21 cellular contexts compared by ENCODE assay signal in genomic region chr2:58720770-58721697, GRCh38.
DNase-seq lines count a peak whose midpoint lies in the region; ATAC-seq, FAIRE-seq and TF ChIP-seq lines count a peak whose summit lies in the region.
"Had no signal": no experiment of that assay in that cellular context is flagged by ENCODE, and none has a peak within 500 bp of the region (broad histone marks: within the 10 kb centered on the region; RNA-seq: fewer than 3 reads in every experiment).

No MANE protein-coding gene starts in this region.

- peak overlapping the region; percentile 5 for H3K4me2 ChIP-seq in K562 (ENCODE audit: insufficient read depth, low read length)
- H3K4me2 ChIP-seq: A549 had no signal

- H3K27ac ChIP-seq in HEK293 (ENCODE audit: extremely low read depth, low read depth, low read length) (no peak overlapping the region), K562 (ENCODE audit: extremely low read depth, low read depth, low read length) (peak overlapping the region; percentile 37; the same call in 1 of the 3 replicates), thyroid gland (no peak overlapping the region)
- H3K27ac ChIP-seq: 22Rv1, A549, C4-2B, GM23248 had no signal

- TF ChIP-seq EP300 in K562 (IDR thresholded peaks at IDR 0.05; ENCODE audit: low read length), result no peak

- H3K4me1 ChIP-seq in HEK293 (ENCODE audit: control insufficient read depth, insufficient read depth, low read length), result no peaks in the 10 kb centered on the region
- H3K4me1 ChIP-seq in K562 (replicated peaks in 1 of 2; ENCODE audit: control insufficient read depth in 2 of 2, insufficient read depth in 2 of 2, low read length in 2 of 2), result peaks cover 0 to 2% of the 10 kb centered on the region in 2 experiments; a peak in 1 of 5 replicates
- peaks cover 18% of the 10 kb centered on the region for H3K4me1 ChIP-seq in iPS-15b (ENCODE audit: control insufficient read depth, insufficient read depth, low read length)
- H3K4me1 ChIP-seq in thyroid gland, result no peaks in the 10 kb centered on the region
- H3K4me1 ChIP-seq: A549, Caco-2 had no signal

- no peaks in the 10 kb centered on the region for H3K27me3 ChIP-seq in K562 (ENCODE audit: control insufficient read depth in 2 of 2, insufficient read depth in 2 of 2, low read length in 2 of 2)
- H3K27me3 ChIP-seq in iPS-15b (ENCODE audit: control insufficient read depth, insufficient read depth, low read length), result no peaks in the 10 kb centered on the region
- H3K27me3 ChIP-seq in thyroid gland, result no peaks in the 10 kb centered on the region

- H3K9me3 ChIP-seq in HEK293 (ENCODE audit: control insufficient read depth, insufficient read depth, low read depth, low read length) (no peaks in the 10 kb centered on the region), K562 (replicated peaks; ENCODE audit: control insufficient read depth, insufficient read depth, low read depth, low read length) (no peaks in the 10 kb centered on the region), iPS-15b (ENCODE audit: control insufficient read depth, insufficient read depth, low read length) (no peaks in the 10 kb centered on the region), thyroid gland (no peaks in the 10 kb centered on the region)
- H3K9me3 ChIP-seq: A549, Caco-2 had no signal

- no peak for FAIRE-seq in K562 (lab: Jason Lieb, UNC)
- FAIRE-seq: A549, D721Med, GM12891, GM19239, H54 had no signal

- H3K4me3 Mint-ChIP-seq in activated naive CD8-positive, alpha-beta T cell treated with anti-CD3 and anti-CD28 coated beads for 36 hours, result no peak overlapping the region
- H3K4me3 Mint-ChIP-seq: CD4-positive, alpha-beta T cell had no signal

- H3K4me1 Mint-ChIP-seq in activated naive CD8-positive, alpha-beta T cell treated with anti-CD3 and anti-CD28 coated beads for 36 hours, result no peaks in the 10 kb centered on the region

- no peaks in the 10 kb centered on the region for H4K20me1 ChIP-seq in K562 (replicated peaks; ENCODE audit: control insufficient read depth, insufficient read depth, low read length)

- peaks cover 4% of the 10 kb centered on the region for H3K27me3 Mint-ChIP-seq in activated naive CD8-positive, alpha-beta T cell treated with anti-CD3 and anti-CD28 coated beads for 36 hours
- H3K27me3 Mint-ChIP-seq: CD4-positive, alpha-beta T cell had no signal

- intact Hi-C loops in K562 (cut with micrococcal nuclease) (no loop called here), thyroid gland (cut with DNase I) (no loop called here)

- no peak overlapping the region for H3K4me3 ChIP-seq in HEK293 (ENCODE audit: low read depth, low read length)
- H3K4me3 ChIP-seq in K562, result no peak overlapping the region
- H3K4me3 ChIP-seq in iPS-15b (ENCODE audit: low read depth, low read length), result peak overlapping the region; percentile 0
- no peak overlapping the region for H3K4me3 ChIP-seq in thyroid gland (replicated peaks in 1 of 3)
- H3K4me3 ChIP-seq: A549, GM23248 had no signal

- no peaks in the 10 kb centered on the region for H3K36me3 ChIP-seq in HEK293 (ENCODE audit: control insufficient read depth in 2 of 2, insufficient read depth in 1 of 2, low read length in 2 of 2)
- H3K36me3 ChIP-seq in K562 (ENCODE audit: control insufficient read depth, insufficient read depth, low read length), result no peaks in the 10 kb centered on the region
- H3K36me3 ChIP-seq in iPS-15b (ENCODE audit: control insufficient read depth, insufficient read depth, low read length), result no peaks in the 10 kb centered on the region
- no peaks in the 10 kb centered on the region for H3K36me3 ChIP-seq in thyroid gland

- WGBS in K562 (ENCODE audit: insufficient coverage, low coverage, missing lambda C conversion rate), result 37% methylated on average over 9 of the region's 9 CpGs
- 67 to 69% methylated on average over 9 of the region's 9 CpGs for WGBS in thyroid gland, 2 donors

- H3K9me3 Mint-ChIP-seq in activated naive CD8-positive, alpha-beta T cell treated with anti-CD3 and anti-CD28 coated beads for 36 hours, result no peaks in the 10 kb centered on the region
- H3K9me3 Mint-ChIP-seq: CD4-positive, alpha-beta T cell had no signal

- no peaks in the 10 kb centered on the region for H3K79me2 ChIP-seq in K562 (ENCODE audit: control insufficient read depth, insufficient read depth, low read length)

- peak; percentile 23 for DNase-seq in NCI-H1105 treated with DMSO at 0.1 percent for 48 hours (lab: John Stamatoyannopoulos, UW)
- no peak for DNase-seq in NCI-H1105 (lab: John Stamatoyannopoulos, UW)
- DNase-seq in K562 (ENCODE audit: extremely low read depth in 1 of 4, low spot score in 3 of 4), result no peak
- no peak for DNase-seq in activated naive CD8-positive, alpha-beta T cell treated with anti-CD3 and anti-CD28 coated beads for 36 hours
- DNase-seq in thyroid gland, result no peak
- DNase-seq: AML-193; Caco-2; CD4-positive, alpha-beta T cell; GM23248; IMR-90 had no signal

- TF ChIP-seq CTCF in HEK293 (tag by site-specific recombination; IDR thresholded peaks at IDR 0.05), result no peak
- no peak for TF ChIP-seq CTCF in K562 (IDR thresholded peaks at IDR 0.05 in 2 of 3, conservative IDR thresholded peaks at IDR 0.05 in 1 of 3; ENCODE audit: insufficient read depth in 2 of 3, low read depth in 1 of 3, low read length in 3 of 3)
- TF ChIP-seq CTCF in thyroid gland (IDR thresholded peaks at IDR 0.05), result no peak

- POLR2A ChIA-PET in HEK293 (lab: Yijun Ruan, JAX) (no interaction called here), K562 (lab: Yijun Ruan, JAX) (interaction anchor here (0.9 to 2.0 kb wide), 3 partner anchors 9 to 480 kb away, joined by 4 to 5 read pairs (median 5); partner anchors contain the start of gene FANCL)

- no TSS peak for BruUV-seq in K562 (replicated peaks; lab: Mats Ljungman, UMichigan)

- H3K9me1 ChIP-seq in K562 (ENCODE audit: control insufficient read depth, insufficient read depth, low read length), result no peaks in the 10 kb centered on the region

- no peaks in the 10 kb centered on the region for H3K36me3 Mint-ChIP-seq in activated naive CD8-positive, alpha-beta T cell treated with anti-CD3 and anti-CD28 coated beads for 36 hours

- ATAC-seq in K562, result peak; percentile 17; the same call in 1 of the 3 replicates
- no peak for ATAC-seq in GM21786 (IDR thresholded peaks at IDR 0.05; ENCODE audit: unreplicated experiment)
- ATAC-seq: A549, HCT116 had no signal

- H3K9ac ChIP-seq in K562 (ENCODE audit: insufficient read depth in 1 of 2, low read depth in 2 of 2, low read length in 2 of 2) (no peak overlapping the region), iPS-15b (ENCODE audit: low read depth, low read length) (no peak overlapping the region)
- H3K9ac ChIP-seq: GM23248 had no signal

- H3K27ac Mint-ChIP-seq in activated naive CD8-positive, alpha-beta T cell treated with anti-CD3 and anti-CD28 coated beads for 36 hours, result no peak overlapping the region
- H3K27ac Mint-ChIP-seq: CD4-positive, alpha-beta T cell had no signal

- CTCF ChIA-PET in HEK293 (lab: Yijun Ruan, JAX), result interaction anchor here (0.6 kb wide), 1 partner anchor 42 kb away, joined by 3 read pairs; no protein-coding TSS in a partner anchor
- CTCF ChIA-PET in K562 (lab: Yijun Ruan, JAX; ENCODE audit: low intra/inter-chr PET ratio), result no interaction called here

- TF ChIP-seq POLR2A in K562 (conservative IDR thresholded peaks at IDR 0.05) (no peak), thyroid gland (IDR thresholded peaks at IDR 0.05) (no peak)

- no peak for TF ChIP-seq RAD21 in K562 (CRISPR knock-in tag; conservative IDR thresholded peaks at IDR 0.05 in 1 of 2, IDR thresholded peaks at IDR 0.05 in 1 of 2)

- H2AFZ ChIP-seq in K562 (ENCODE audit: low read depth, low read length), result peak overlapping the region; percentile 70
- H2AFZ ChIP-seq: GM23248 had no signal

- in situ Hi-C loops in K562 (cut with MboI), result no loop called here

TF ChIP-seq in HEK293, 187 proteins besides CTCF, POLR2A, EP300 and RAD21:
- no peak for TF ChIP-seq ZNF623 (tag by site-specific recombination; IDR thresholded peaks at IDR 0.05)
- TF ChIP-seq ZNF629 (tag by site-specific recombination; IDR thresholded peaks at IDR 0.05), result 0 out of 2 replicates have a peak, but pooled peaks have one; percentile 29
- TF ChIP-seq, protein P1, sequence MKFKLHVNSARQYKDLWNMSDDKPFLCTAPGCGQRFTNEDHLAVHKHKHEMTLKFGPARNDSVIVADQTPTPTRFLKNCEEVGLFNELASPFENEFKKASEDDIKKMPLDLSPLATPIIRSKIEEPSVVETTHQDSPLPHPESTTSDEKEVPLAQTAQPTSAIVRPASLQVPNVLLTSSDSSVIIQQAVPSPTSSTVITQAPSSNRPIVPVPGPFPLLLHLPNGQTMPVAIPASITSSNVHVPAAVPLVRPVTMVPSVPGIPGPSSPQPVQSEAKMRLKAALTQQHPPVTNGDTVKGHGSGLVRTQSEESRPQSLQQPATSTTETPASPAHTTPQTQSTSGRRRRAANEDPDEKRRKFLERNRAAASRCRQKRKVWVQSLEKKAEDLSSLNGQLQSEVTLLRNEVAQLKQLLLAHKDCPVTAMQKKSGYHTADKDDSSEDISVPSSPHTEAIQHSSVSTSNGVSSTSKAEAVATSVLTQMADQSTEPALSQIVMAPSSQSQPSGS (tag by site-specific recombination; IDR thresholded peaks at IDR 0.05; ENCODE audit: low read depth), result peak; percentile 76
- no peak for TF ChIP-seq ZNF529 (tag by site-specific recombination; IDR thresholded peaks at IDR 0.05; ENCODE audit: insufficient replicate concordance)
- TF ChIP-seq SCRT1 (tag by site-specific recombination; IDR thresholded peaks at IDR 0.05; ENCODE audit: borderline replicate concordance), result no peak

TF ChIP-seq in K562, 482 proteins besides CTCF, POLR2A, EP300 and RAD21 (continues in another document):
- peak; percentile 53; the same call in 1 of the 2 replicates for TF ChIP-seq ATF7 (IDR thresholded peaks at IDR 0.05)
- TF ChIP-seq, protein P2, sequence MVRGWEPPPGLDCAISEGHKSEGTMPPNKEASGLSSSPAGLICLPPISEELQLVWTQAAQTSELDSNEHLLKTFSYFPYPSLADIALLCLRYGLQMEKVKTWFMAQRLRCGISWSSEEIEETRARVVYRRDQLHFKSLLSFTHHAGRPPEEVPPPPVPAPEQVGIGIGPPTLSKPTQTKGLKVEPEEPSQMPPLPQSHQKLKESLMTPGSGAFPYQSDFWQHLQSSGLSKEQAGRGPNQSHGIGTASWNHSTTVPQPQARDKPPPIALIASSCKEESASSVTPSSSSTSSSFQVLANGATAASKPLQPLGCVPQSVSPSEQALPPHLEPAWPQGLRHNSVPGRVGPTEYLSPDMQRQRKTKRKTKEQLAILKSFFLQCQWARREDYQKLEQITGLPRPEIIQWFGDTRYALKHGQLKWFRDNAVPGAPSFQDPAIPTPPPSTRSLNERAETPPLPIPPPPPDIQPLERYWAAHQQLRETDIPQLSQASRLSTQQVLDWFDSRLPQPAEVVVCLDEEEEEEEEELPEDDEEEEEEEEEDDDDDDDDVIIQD (CRISPR knock-in tag; IDR thresholded peaks at IDR 0.05), result no peak
- TF ChIP-seq JUND (IDR thresholded peaks at IDR 0.05; ENCODE audit: borderline replicate concordance, low read depth, low read length), result peak; percentile 48; the same call in 1 of the 2 replicates
- TF ChIP-seq JUND (tag; IDR thresholded peaks at IDR 0.05; ENCODE audit: borderline replicate concordance, low read depth, low read length), result peak; percentile 51; the same call in 1 of the 3 replicates
- 0 out of 4 replicates have a peak, but pooled peaks of 1 of the 2 experiments have one; percentile 19 for TF ChIP-seq HDAC1 (IDR thresholded peaks at IDR 0.05)
- TF ChIP-seq ATF1 (CRISPR knock-in tag; IDR thresholded peaks at IDR 0.05), result no peak
- peak; percentile 76 for TF ChIP-seq ATF1 (tag; IDR thresholded peaks at IDR 0.05)
- TF ChIP-seq ZNF57 (CRISPR knock-in tag; IDR thresholded peaks at IDR 0.05), result no peak
